ENCODE assay signal across 23 cellular contexts in the genomic region with DNA sequence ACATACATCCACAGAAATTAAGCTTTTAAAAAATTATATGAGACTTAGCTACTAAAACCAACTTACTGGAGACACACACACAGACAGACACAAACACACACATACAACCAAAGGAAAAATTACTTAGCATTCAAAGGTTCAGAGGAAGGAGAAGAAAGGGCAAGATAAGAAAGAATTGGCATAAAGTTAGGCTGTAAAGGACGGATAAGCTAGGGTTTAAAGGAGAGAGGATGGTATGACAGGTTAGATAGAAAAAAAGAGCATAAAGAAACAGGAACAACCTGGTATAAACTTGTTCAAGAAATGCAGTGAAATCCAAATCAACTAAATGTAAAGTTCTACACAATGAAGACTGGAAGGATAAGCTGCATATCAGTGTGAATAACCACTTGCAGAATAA.
"Had no signal": no experiment of that assay in that cellular context is flagged by ENCODE, and none has a peak within 500 bp of the region (broad histone marks: within the 10 kb centered on the region; RNA-seq: fewer than 3 reads in every experiment).

No MANE protein-coding gene starts in this region.

- H3K27ac Mint-ChIP-seq: endodermal cell; nephron progenitor cell; stimulated activated effector memory CD8-positive, alpha-beta T cell treated with anti-CD3 and anti-CD28 coated beads, Interleukin-12 subunit alpha, Interleukin-12 subunit beta, amount 100 ng/mL, for 72 hours; type B pancreatic cell had no signal

- H3K36me3 ChIP-seq: ovary had no signal

- ATAC-seq: left ventricle myocardium superior; lower lobe of right lung; naive thymus-derived CD8-positive, alpha-beta T cell; psoas muscle; sciatic nerve; stimulated activated effector memory CD8-positive, alpha-beta T cell treated with anti-CD3 and anti-CD28 coated beads, Interleukin-12 subunit alpha, Interleukin-12 subunit beta, amount 100 ng/mL, for 72 hours had no signal

- DNase-seq: cerebellar nuclear complex; cortex of kidney; effector CD8-positive, alpha-beta T cell; endodermal cell; left ventricle myocardium superior; lower lobe of right lung; naive thymus-derived CD8-positive, alpha-beta T cell; nephron progenitor cell; nucleus accumbens; ovary; posterior cingulate gyrus; psoas muscle; stimulated activated CD4-positive, alpha-beta T cell treated with anti-CD3 and anti-CD28 coated beads, Interleukin-2, amount 100 ng/mL, for 24 hours; stimulated activated CD4-positive, alpha-beta T cell treated with anti-CD3 and anti-CD28 coated beads, Interleukin-4, amount 100 ng/mL, for 24 hours; stimulated activated naive CD4-positive, alpha-beta T cell treated with Interleukin-2 at 50 U/mL for 16 hours; stomach; testis; tibial artery had no signal

- H3K36me3 Mint-ChIP-seq: type B pancreatic cell had no signal

- H3K4me1 Mint-ChIP-seq: nephron progenitor cell; stimulated activated effector memory CD8-positive, alpha-beta T cell treated with anti-CD3 and anti-CD28 coated beads, Interleukin-12 subunit alpha, Interleukin-12 subunit beta, amount 100 ng/mL, for 72 hours had no signal

- H3K4me3 ChIP-seq: lower lobe of right lung, ovary, psoas muscle, stomach, testis, tibial artery had no signal

- H3K27me3 ChIP-seq: ovary, stomach, testis, tibial artery had no signal

- H3K9me3 Mint-ChIP-seq: endodermal cell; naive thymus-derived CD8-positive, alpha-beta T cell; nephron progenitor cell; stimulated activated effector memory CD8-positive, alpha-beta T cell treated with anti-CD3 and anti-CD28 coated beads, Interleukin-12 subunit alpha, Interleukin-12 subunit beta, amount 100 ng/mL, for 72 hours; type B pancreatic cell had no signal

- FAIRE-seq: frontal cortex, keratinocyte had no signal

- H3K4me3 Mint-ChIP-seq: endodermal cell; naive thymus-derived CD8-positive, alpha-beta T cell; nephron progenitor cell; stimulated activated effector memory CD8-positive, alpha-beta T cell treated with anti-CD3 and anti-CD28 coated beads, Interleukin-12 subunit alpha, Interleukin-12 subunit beta, amount 100 ng/mL, for 72 hours; type B pancreatic cell had no signal

- H3K4me1 ChIP-seq: testis had no signal

- H3K27me3 Mint-ChIP-seq: naive thymus-derived CD8-positive, alpha-beta T cell; type B pancreatic cell had no signal

- H3K27ac ChIP-seq: lower lobe of right lung, ovary, psoas muscle, stomach, testis, tibial artery had no signal

- H3K9me3 ChIP-seq: lower lobe of right lung, ovary, psoas muscle, stomach, testis, tibial artery had no signal
